In the genomic region with DNA sequence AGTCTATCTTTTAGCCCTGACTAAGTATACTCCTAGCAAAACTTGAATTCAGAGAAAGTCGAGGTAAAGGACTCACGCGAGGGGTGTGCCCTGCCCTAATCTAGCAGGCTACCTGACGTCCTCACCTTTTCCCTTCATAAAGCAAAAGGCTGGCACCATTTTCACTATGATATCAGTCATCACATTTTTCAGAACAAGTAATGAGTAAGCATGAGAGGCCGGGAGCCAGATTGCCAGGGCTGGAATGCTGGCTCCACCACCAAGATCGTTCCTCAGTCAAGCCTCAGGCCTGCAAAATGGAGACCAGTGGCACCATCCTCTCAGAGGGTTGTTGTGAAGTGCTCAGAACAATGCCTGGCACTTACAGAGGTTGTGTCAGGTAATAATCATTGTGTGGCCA, we compare ENCODE assay signal across 23 cellular contexts. TPM values are rescaled to one million over a fixed set of nuclear protein-coding genes. Genes with fewer than 3 reads are reported as not detected.
DNase-seq lines count a peak whose midpoint lies in the region; ATAC-seq and TF ChIP-seq lines count a peak whose summit lies in the region.
"Had no signal": no experiment of that assay in that cellular context is flagged by ENCODE, and none has a peak within 500 bp of the region (broad histone marks: within the 10 kb centered on the region; RNA-seq: fewer than 3 reads in every experiment).

No MANE protein-coding gene starts in this region.

- H3K27me3 Mint-ChIP-seq in WTC11 (ENCODE audit: low read depth) = no peaks in the 10 kb centered on the region; the same call in none of the 2 replicates
- peaks cover 0 to 5% of the 10 kb centered on the region in 2 donors for H3K27me3 Mint-ChIP-seq in CD4-positive, alpha-beta memory T cell
- H3K27me3 Mint-ChIP-seq: CD4-positive, alpha-beta T cell had no signal

- H3K9me3 Mint-ChIP-seq in WTC11 = no peaks in the 10 kb centered on the region
- H3K9me3 Mint-ChIP-seq in CD4-positive, alpha-beta memory T cell = peaks cover 0 to 4% (median 1%) of the 10 kb centered on the region in 8 donors
- H3K9me3 Mint-ChIP-seq: CD4-positive, alpha-beta T cell; GM23338 had no signal

- no peak overlapping the region for H3K4me3 ChIP-seq in esophagus (ENCODE audit: low read depth in 1 of 2, low read length in 2 of 2)
- H3K4me3 ChIP-seq in CD4-positive, alpha-beta memory T cell (ENCODE audit: low read length in 2 of 2) = no peak overlapping the region
- H3K4me3 ChIP-seq in coronary artery = no peak overlapping the region
- H3K4me3 ChIP-seq: GM12878, GM23338, right lobe of liver had no signal

- ATAC-seq in omental fat pad (ENCODE audit: low FRiP score) = peak; percentile 44
- no peak for ATAC-seq in WTC11
- ATAC-seq: GM12878, GM23338, right lobe of liver had no signal

- no peak overlapping the region for H3K27ac Mint-ChIP-seq in WTC11
- H3K27ac Mint-ChIP-seq in CD4-positive, alpha-beta memory T cell = no peak overlapping the region
- H3K27ac Mint-ChIP-seq: CD4-positive, alpha-beta T cell; GM23338; naive B cell had no signal

- TF ChIP-seq CTCF in omental fat pad (IDR thresholded peaks at IDR 0.05) = no peak
- no peak for TF ChIP-seq CTCF in WTC11 (IDR thresholded peaks at IDR 0.05)
- TF ChIP-seq CTCF in coronary artery (IDR thresholded peaks at IDR 0.05) = no peak

- H3K9me3 ChIP-seq in esophagus (ENCODE audit: control insufficient read depth in 2 of 2, insufficient read depth in 1 of 2, low read depth in 1 of 2, low read length in 1 of 2) = no peaks in the 10 kb centered on the region
- H3K9me3 ChIP-seq in CD4-positive, alpha-beta memory T cell (ENCODE audit: control insufficient read depth in 1 of 2, low read length in 2 of 2) = no peaks in the 10 kb centered on the region
- H3K9me3 ChIP-seq: right lobe of liver had no signal

- DNase-seq in Daoy (ENCODE audit: low read depth) = peak; percentile 66
- peak; percentile 33 for DNase-seq in RPMI7951 (ENCODE audit: low read depth)
- no peak for DNase-seq in omental fat pad (ENCODE audit: low spot score)
- DNase-seq in activated CD8-positive, alpha-beta memory T cell treated with anti-CD3 and anti-CD28 coated beads for 24 hours = no peak
- no peak for DNase-seq in WTC11 (ENCODE audit: low spot score)
- DNase-seq in CD4-positive, alpha-beta memory T cell = no peak
- no peak for DNase-seq in coronary artery (ENCODE audit: low spot score)
- DNase-seq: activated CD4-positive, CD25-positive, alpha-beta regulatory T cell treated with anti-CD3 and anti-CD28 coated beads, Interleukin-2, amount 50 U/mL, for 72 hours; activated naive CD4-positive, alpha-beta T cell treated with anti-CD3 and anti-CD28 coated beads, Interleukin-2, amount 50 U/mL, for 16 hours; CD4-positive, alpha-beta T cell; hypothalamus; IMR-90; islet precursor cell; mesenchymal stem cell; naive B cell; NCI-H146; NCI-H82; right lobe of liver; T1000 had no signal

- peaks cover 4% of the 10 kb centered on the region; the same call in 1 of the 2 replicates for H3K4me1 Mint-ChIP-seq in WTC11
- H3K4me1 Mint-ChIP-seq in CD4-positive, alpha-beta memory T cell = no peaks in the 10 kb centered on the region

- POLR2A ChIA-PET in WTC11 (lab: Charles Lee) = no interaction called here
- POLR2A ChIA-PET in CD4-positive, alpha-beta memory T cell (lab: Charles Lee; ENCODE audit: partially characterized antibody) = no interaction called here

- H3K27me3 ChIP-seq in esophagus (ENCODE audit: control insufficient read depth in 1 of 2, insufficient read depth in 2 of 2, low read length in 2 of 2) = no peaks in the 10 kb centered on the region
- H3K27me3 ChIP-seq in CD4-positive, alpha-beta memory T cell (ENCODE audit: insufficient read depth, low read length) = no peaks in the 10 kb centered on the region
- H3K27me3 ChIP-seq: right lobe of liver had no signal

- H3K4me1 ChIP-seq in esophagus (ENCODE audit: control insufficient read depth in 2 of 2, insufficient read depth in 2 of 2, low read length in 1 of 2) = peaks cover 0 to 12% of the 10 kb centered on the region in 2 donors
- no peaks in the 10 kb centered on the region for H3K4me1 ChIP-seq in CD4-positive, alpha-beta memory T cell (ENCODE audit: insufficient read depth, low read length)

- H3K27ac ChIP-seq in esophagus (ENCODE audit: low read depth in 2 of 2, low read length in 1 of 2) = peak overlapping the region; percentile 40 to 61
- no peak overlapping the region for H3K27ac ChIP-seq in CD4-positive, alpha-beta memory T cell (ENCODE audit: low read depth, low read length)
- H3K27ac ChIP-seq in coronary artery = no peak overlapping the region
- H3K27ac ChIP-seq: HL-60, right lobe of liver had no signal

- intact Hi-C loops in CD4-positive, alpha-beta memory T cell (cut with micrococcal nuclease) = no loop called here

- H3K4me3 Mint-ChIP-seq in WTC11 = no peak overlapping the region
- no peak overlapping the region for H3K4me3 Mint-ChIP-seq in CD4-positive, alpha-beta memory T cell
- H3K4me3 Mint-ChIP-seq: CD4-positive, alpha-beta T cell; GM23338; naive B cell had no signal

- 46 to 65% methylated on average over 6 of the region's 6 CpGs for WGBS in esophagus, 2 donors

- no peaks in the 10 kb centered on the region for H3K36me3 Mint-ChIP-seq in WTC11
- no peaks in the 10 kb centered on the region for H3K36me3 Mint-ChIP-seq in CD4-positive, alpha-beta memory T cell
- H3K36me3 Mint-ChIP-seq: naive B cell had no signal

- CTCF ChIA-PET in WTC11 (lab: Charles Lee) = no interaction called here
- CTCF ChIA-PET in CD4-positive, alpha-beta memory T cell (lab: Charles Lee; ENCODE audit: partially characterized antibody) = no interaction called here

- H3K36me3 ChIP-seq in esophagus (ENCODE audit: control insufficient read depth in 2 of 2, insufficient read depth in 2 of 2, low read length in 1 of 2) = no peaks in the 10 kb centered on the region
- H3K36me3 ChIP-seq in CD4-positive, alpha-beta memory T cell (ENCODE audit: insufficient read depth, low read length) = no peaks in the 10 kb centered on the region
- H3K36me3 ChIP-seq: right lobe of liver had no signal

TF ChIP-seq in WTC11, 78 proteins besides CTCF, POLR2A, EP300 and RAD21:
- TF ChIP-seq PRRX2 (CRISPR knock-in tag; IDR thresholded peaks at IDR 0.05) = no peak
- TF ChIP-seq ZNF416 (CRISPR knock-in tag; IDR thresholded peaks at IDR 0.05) = no peak
- no peak for TF ChIP-seq ELF4 (CRISPR knock-in tag; IDR thresholded peaks at IDR 0.05; ENCODE audit: low read depth)
- TF ChIP-seq TEAD1 (CRISPR knock-in tag; IDR thresholded peaks at IDR 0.05) = no peak
- TF ChIP-seq NR3C1 (CRISPR knock-in tag; conservative IDR thresholded peaks at IDR 0.05; ENCODE audit: low read depth) = no peak
- TF ChIP-seq NFYB (CRISPR knock-in tag; conservative IDR thresholded peaks at IDR 0.05; ENCODE audit: low read depth) = no peak

RNA-seq across cellular contexts. Expression of a gene that starts 18.7 kb away (rescaled TPM):
- total RNA-seq in Daoy (2014; rRNA removed; shearing (Covaris generic)) = 8.4 and 8.8 TPM in 2 replicates
- total RNA-seq in RPMI7951 (2014; rRNA removed; shearing (Covaris generic)) = 0.49 and 1.1 TPM in 2 replicates
- 1 to 10 TPM; 2.2 to 3.0 TPM for polyA plus RNA-seq in esophagus
- total RNA-seq in omental fat pad (1 to 10 TPM in 1 of 4 donors, under 1 TPM in 3; 0.37 to 1.3 (median 0.83) TPM), WTC11 (2021) (0.50 to 0.82 TPM (median 0.55 TPM) in 3 replicates)
- total RNA-seq in CD4-positive, alpha-beta memory T cell = not detected
- not detected for polyA plus RNA-seq in CD4-positive, alpha-beta memory T cell
- total RNA-seq: CD4-positive, alpha-beta T cell had no signal

Comparison
In these comparisons a context has a peak if more than half of its experiments do, and no peak if none do; other contexts are left out.
1. DNase-seq: peak in Daoy (single experiment) and RPMI7951 (single experiment); none in omental fat pad (single experiment), activated CD8-positive, alpha-beta memory T cell treated with anti-CD3 and anti-CD28 coated beads for 24 hours (single experiment), WTC11 (single experiment), CD4-positive, alpha-beta memory T cell (0 of 5) and coronary artery (single experiment).
2. H3K27ac ChIP-seq: peak in esophagus (2 of 2); none in CD4-positive, alpha-beta memory T cell (single experiment) and coronary artery (0 of 2).